26 cellular contexts compared by ENCODE assay signal in the genomic region with DNA sequence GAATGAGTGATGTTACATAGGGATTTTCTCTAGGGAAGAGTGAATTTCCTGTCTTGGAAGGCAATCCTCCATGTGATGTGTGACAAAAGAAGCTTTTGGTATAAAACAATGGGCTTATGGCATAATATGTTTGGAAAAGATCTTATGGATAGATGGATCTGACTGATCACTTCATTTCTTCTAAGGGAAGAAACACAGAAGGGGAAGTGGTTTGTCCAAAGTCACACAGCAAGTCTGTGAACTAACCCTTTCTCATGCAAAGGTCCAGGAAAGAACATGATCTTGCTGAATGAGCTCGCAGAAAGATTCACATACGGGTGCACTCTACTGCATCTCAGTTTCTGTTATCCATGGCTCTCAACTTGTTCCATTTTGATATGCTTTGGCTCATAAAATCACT.
"Had no signal": no experiment of that assay in that cellular context is flagged by ENCODE, and none has a peak within 500 bp of the region (broad histone marks: within the 10 kb centered on the region; RNA-seq: fewer than 3 reads in every experiment).

No MANE protein-coding gene starts in this region.

- H3K27ac ChIP-seq: adrenal gland, brain microvascular endothelial cell, epithelial cell of prostate, esophagus squamous epithelium, hepatocyte, right lobe of liver, uterus, WERI-Rb-1 had no signal

- H3K27ac Mint-ChIP-seq: activated naive CD4-positive, alpha-beta T cell treated with anti-CD3 and anti-CD28 coated beads for 36 hours; activated naive CD8-positive, alpha-beta T cell treated with anti-CD3 and anti-CD28 coated beads for 36 hours; activated T-helper 1 cell treated with anti-CD3 and anti-CD28 coated beads, Interleukin-12 subunit alpha, Interleukin-12 subunit beta, Interleukin-2, Interleukin-4 antibody, amounts not matched to agents 30 ng/mL and 10 ng/mL and 1 ng/mL, durations not matched to agents 14 hours and 24 hours and 36 hours; stimulated activated naive CD8-positive, alpha-beta T cell treated with anti-CD3 and anti-CD28 coated beads, Interleukin-15, Interleukin-2, amounts not matched to agents 100 ng/mL and 50 ng/mL, for 24 hours; T-helper 17 cell; type B pancreatic cell had no signal

- H3K4me3 Mint-ChIP-seq: activated naive CD4-positive, alpha-beta T cell treated with anti-CD3 and anti-CD28 coated beads for 36 hours; activated naive CD8-positive, alpha-beta T cell treated with anti-CD3 and anti-CD28 coated beads for 36 hours; activated T-helper 1 cell treated with anti-CD3 and anti-CD28 coated beads, Interleukin-12 subunit alpha, Interleukin-12 subunit beta, Interleukin-2, Interleukin-4 antibody, amounts not matched to agents 30 ng/mL and 10 ng/mL and 1 ng/mL, durations not matched to agents 14 hours and 24 hours and 36 hours; nephron; stimulated activated naive CD8-positive, alpha-beta T cell treated with anti-CD3 and anti-CD28 coated beads, Interleukin-15, Interleukin-2, amounts not matched to agents 100 ng/mL and 50 ng/mL, for 24 hours; T-helper 17 cell; type B pancreatic cell had no signal

- H3K36me3 Mint-ChIP-seq: activated naive CD8-positive, alpha-beta T cell treated with anti-CD3 and anti-CD28 coated beads for 36 hours had no signal

- H3K4me1 ChIP-seq: adrenal gland, esophagus squamous epithelium, uterus had no signal

- H2AFZ ChIP-seq: hepatocyte had no signal

- H3K36me3 ChIP-seq: adrenal gland, brain microvascular endothelial cell, esophagus squamous epithelium, right lobe of liver, uterus, WERI-Rb-1 had no signal

- H3K4me3 ChIP-seq: adrenal gland, hepatocyte, right lobe of liver, uterus had no signal

- DNase-seq: activated CD4-positive, alpha-beta T cell treated with anti-CD3 and anti-CD28 coated beads for 48 hours; activated CD4-positive, alpha-beta T cell treated with anti-CD3 and anti-CD28 coated beads, Interleukin-2, amount 50 U/mL, for 48 hours; activated CD8-positive, alpha-beta memory T cell treated with anti-CD3 and anti-CD28 coated beads for 24 hours; activated effector memory CD4-positive, alpha-beta T cell treated with anti-CD3 and anti-CD28 coated beads, Interleukin-2, amount 50 U/mL, for 16 hours; activated naive CD4-positive, alpha-beta T cell treated with anti-CD3 and anti-CD28 coated beads for 36 hours; activated naive CD8-positive, alpha-beta T cell treated with anti-CD3 and anti-CD28 coated beads for 36 hours; activated T-cell treated with anti-CD3 and anti-CD28 coated beads, Interleukin-2, amount 50 U/mL, for 1 hour; adrenal gland; aorta; brain microvascular endothelial cell; esophagus squamous epithelium; left ventricle myocardium superior; right lobe of liver; stimulated activated CD4-positive, alpha-beta T cell treated with anti-CD3 and anti-CD28 coated beads, Interleukin-12 subunit alpha, Interleukin-12 subunit beta, amount 100 ng/mL, for 4 hours; stimulated activated CD4-positive, alpha-beta T cell treated with anti-CD3 and anti-CD28 coated beads, Interleukin-4, amount 100 ng/mL, for 1 hour; T-helper 17 cell; T1000; uterus; WERI-Rb-1 had no signal

- H3K27me3 Mint-ChIP-seq: T-helper 17 cell had no signal

- H3K9me3 ChIP-seq: adrenal gland, uterus had no signal

- H3K79me2 ChIP-seq: hepatocyte had no signal

- H3K4me1 Mint-ChIP-seq: activated naive CD8-positive, alpha-beta T cell treated with anti-CD3 and anti-CD28 coated beads for 36 hours; T-helper 17 cell had no signal

- H3K9me3 Mint-ChIP-seq: activated T-helper 1 cell treated with anti-CD3 and anti-CD28 coated beads, Interleukin-12 subunit alpha, Interleukin-12 subunit beta, Interleukin-2, Interleukin-4 antibody, amounts not matched to agents 30 ng/mL and 10 ng/mL and 1 ng/mL, durations not matched to agents 14 hours and 24 hours and 36 hours had no signal

- H3K27me3 ChIP-seq: adrenal gland, brain microvascular endothelial cell, esophagus squamous epithelium, right lobe of liver, uterus had no signal

- ATAC-seq: activated CD4-positive, CD25-positive, alpha-beta regulatory T cell treated with anti-CD3 and anti-CD28 coated beads, Interleukin-2, amount 50 U/mL, for 24 hours; left ventricle myocardium superior; right lobe of liver; T-helper 17 cell had no signal
